In genomic region chr10:24331457-24331856, GRCh38 we compare ENCODE assay signal across 1 cellular context.
TF ChIP-seq lines count a peak whose summit lies in the region.

No MANE protein-coding gene starts in this region.

TF ChIP-seq in HepG2, 621 proteins besides CTCF, POLR2A, EP300 and RAD21 (continued from another document):
- TF ChIP-seq ZNF281 (CRISPR knock-in tag; IDR thresholded peaks at IDR 0.05; ENCODE audit: borderline replicate concordance) = no peak
